17 cellular contexts compared by ENCODE assay signal in the genomic region with DNA sequence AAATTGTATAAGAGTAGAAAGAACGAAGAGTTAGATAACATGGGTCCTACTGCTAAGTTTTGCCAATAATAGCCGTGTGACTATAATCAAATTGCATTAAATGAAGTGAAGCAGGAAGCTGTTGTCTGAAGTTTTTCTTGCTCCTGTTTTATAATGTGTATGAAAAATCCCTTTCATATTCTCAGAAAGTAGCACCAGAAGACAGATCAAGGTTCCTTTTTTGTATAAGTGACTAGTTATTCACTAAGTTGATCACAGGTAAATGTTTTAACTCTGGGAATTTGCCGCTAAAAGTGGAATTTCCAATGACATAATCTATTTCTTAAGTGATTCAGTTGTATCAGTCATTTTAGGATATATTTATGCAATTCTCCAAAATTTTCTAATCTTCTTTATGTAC.
DNase-seq lines count a peak whose midpoint lies in the region; ATAC-seq and TF ChIP-seq lines count a peak whose summit lies in the region.
"Had no signal": no experiment of that assay in that cellular context is flagged by ENCODE, and none has a peak within 500 bp of the region (broad histone marks: within the 10 kb centered on the region; RNA-seq: fewer than 3 reads in every experiment).

No MANE protein-coding gene starts in this region.

- H3K36me3 ChIP-seq in DND-41 (ENCODE audit: insufficient read depth, low read length), result no peaks in the 10 kb centered on the region

- intact Hi-C loops in CD14-positive monocyte (cut with micrococcal nuclease), result no loop called here

- H3K9me3 ChIP-seq in DND-41 (ENCODE audit: insufficient read depth, low read length, severe bottlenecking), result no peaks in the 10 kb centered on the region

- no peaks in the 10 kb centered on the region for H3K79me2 ChIP-seq in DND-41 (ENCODE audit: insufficient read depth, low read length)

- CTCF ChIA-PET in activated CD4-positive, alpha-beta memory T cell treated with anti-CD3 and anti-CD28 coated beads, Interleukin-2, amount 10 ng/mL, durations not matched to agents 7 days and 5 days (lab: Charles Lee), result no interaction called here

- H3K4me3 Mint-ChIP-seq in activated T-cell treated with anti-CD3 and anti-CD28 coated beads, Interleukin-2, amount 50 U/mL, for 24 hours, result no peak overlapping the region
- no peak overlapping the region for H3K4me3 Mint-ChIP-seq in activated CD4-positive, alpha-beta memory T cell treated with anti-CD3 and anti-CD28 coated beads, Interleukin-2, amount 10 ng/mL, durations not matched to agents 7 days and 5 days
- no peak overlapping the region for H3K4me3 Mint-ChIP-seq in activated naive CD8-positive, alpha-beta T cell treated with anti-CD3 and anti-CD28 coated beads, Interleukin-2, amount 50 U/mL, for 24 hours
- no peak overlapping the region for H3K4me3 Mint-ChIP-seq in CD14-positive monocyte

- no peaks in the 10 kb centered on the region for H3K9me3 Mint-ChIP-seq in activated T-cell treated with anti-CD3 and anti-CD28 coated beads, Interleukin-2, amount 50 U/mL, for 24 hours
- H3K9me3 Mint-ChIP-seq in activated CD4-positive, alpha-beta memory T cell treated with anti-CD3 and anti-CD28 coated beads, Interleukin-2, amount 10 ng/mL, durations not matched to agents 7 days and 5 days, result peaks cover 11% of the 10 kb centered on the region
- no peaks in the 10 kb centered on the region for H3K9me3 Mint-ChIP-seq in activated naive CD8-positive, alpha-beta T cell treated with anti-CD3 and anti-CD28 coated beads, Interleukin-2, amount 50 U/mL, for 24 hours
- peaks cover 0 to 2% (median 0%) of the 10 kb centered on the region in 7 donors for H3K9me3 Mint-ChIP-seq in CD14-positive monocyte

- ATAC-seq in DND-41 (ENCODE audit: insufficient read depth, low read depth), result no peak
- no peak for ATAC-seq in activated naive CD8-positive, alpha-beta T cell treated with anti-CD3 and anti-CD28 coated beads, Interleukin-2, amount 50 U/mL, for 24 hours
- ATAC-seq in HG02571 (IDR thresholded peaks at IDR 0.05; ENCODE audit: unreplicated experiment), result no peak

- peaks cover 44% of the 10 kb centered on the region for H3K4me1 Mint-ChIP-seq in activated T-cell treated with anti-CD3 and anti-CD28 coated beads, Interleukin-2, amount 50 U/mL, for 24 hours (ENCODE audit: low read depth)
- peaks cover 52% of the 10 kb centered on the region for H3K4me1 Mint-ChIP-seq in activated CD4-positive, alpha-beta memory T cell treated with anti-CD3 and anti-CD28 coated beads, Interleukin-2, amount 10 ng/mL, durations not matched to agents 7 days and 5 days
- H3K4me1 Mint-ChIP-seq in activated naive CD8-positive, alpha-beta T cell treated with anti-CD3 and anti-CD28 coated beads, Interleukin-2, amount 50 U/mL, for 24 hours, result peaks cover 46% of the 10 kb centered on the region
- H3K4me1 Mint-ChIP-seq in CD14-positive monocyte, result peaks cover 20% of the 10 kb centered on the region

- H3K27ac ChIP-seq in DND-41 (ENCODE audit: low read length), result peak overlapping the region; percentile 87
- H3K27ac ChIP-seq: C4-2B had no signal

- H3K4me2 ChIP-seq in DND-41 (ENCODE audit: insufficient read depth, low read length), result no peak overlapping the region

- H3K36me3 Mint-ChIP-seq in activated T-cell treated with anti-CD3 and anti-CD28 coated beads, Interleukin-2, amount 50 U/mL, for 24 hours (ENCODE audit: low read depth), result no peaks in the 10 kb centered on the region
- H3K36me3 Mint-ChIP-seq in activated CD4-positive, alpha-beta memory T cell treated with anti-CD3 and anti-CD28 coated beads, Interleukin-2, amount 10 ng/mL, durations not matched to agents 7 days and 5 days (ENCODE audit: low read depth), result peaks cover 47% of the 10 kb centered on the region
- H3K36me3 Mint-ChIP-seq in activated naive CD8-positive, alpha-beta T cell treated with anti-CD3 and anti-CD28 coated beads, Interleukin-2, amount 50 U/mL, for 24 hours (ENCODE audit: low read depth), result no peaks in the 10 kb centered on the region
- H3K36me3 Mint-ChIP-seq in CD14-positive monocyte, result no peaks in the 10 kb centered on the region

- peak overlapping the region; percentile 73 for H3K27ac Mint-ChIP-seq in activated T-cell treated with anti-CD3 and anti-CD28 coated beads, Interleukin-2, amount 50 U/mL, for 24 hours
- peak overlapping the region; percentile 48 for H3K27ac Mint-ChIP-seq in activated CD4-positive, alpha-beta memory T cell treated with anti-CD3 and anti-CD28 coated beads, Interleukin-2, amount 10 ng/mL, durations not matched to agents 7 days and 5 days
- H3K27ac Mint-ChIP-seq in activated naive CD8-positive, alpha-beta T cell treated with anti-CD3 and anti-CD28 coated beads, Interleukin-2, amount 50 U/mL, for 24 hours, result peak overlapping the region; percentile 56
- no peak overlapping the region for H3K27ac Mint-ChIP-seq in CD14-positive monocyte

- no peaks in the 10 kb centered on the region for H3K27me3 ChIP-seq in DND-41 (ENCODE audit: insufficient read depth, low read length, poor library complexity)

- H3K9ac ChIP-seq in DND-41 (ENCODE audit: low read depth, low read length), result no peak overlapping the region

- peaks cover 64% of the 10 kb centered on the region for H3K4me1 ChIP-seq in DND-41 (ENCODE audit: insufficient read depth, low read length)

- peaks cover 2% of the 10 kb centered on the region for H3K27me3 Mint-ChIP-seq in activated T-cell treated with anti-CD3 and anti-CD28 coated beads, Interleukin-2, amount 50 U/mL, for 24 hours
- no peaks in the 10 kb centered on the region for H3K27me3 Mint-ChIP-seq in activated CD4-positive, alpha-beta memory T cell treated with anti-CD3 and anti-CD28 coated beads, Interleukin-2, amount 10 ng/mL, durations not matched to agents 7 days and 5 days
- H3K27me3 Mint-ChIP-seq in activated naive CD8-positive, alpha-beta T cell treated with anti-CD3 and anti-CD28 coated beads, Interleukin-2, amount 50 U/mL, for 24 hours, result no peaks in the 10 kb centered on the region
- peaks cover 0 to 3% (median 0%) of the 10 kb centered on the region in 3 donors for H3K27me3 Mint-ChIP-seq in CD14-positive monocyte (ENCODE audit: low read depth in 3 of 3)

- no peak overlapping the region for H3K4me3 ChIP-seq in DND-41 (ENCODE audit: low read depth in 1 of 2, low read length in 2 of 2)

- no peak for TF ChIP-seq CTCF in DND-41 (IDR thresholded peaks at IDR 0.05; ENCODE audit: borderline replicate concordance, extremely low read depth, low read length, poor library complexity, severe bottlenecking)
- TF ChIP-seq CTCF in CD14-positive monocyte (IDR thresholded peaks at IDR 0.05), result no peak

- H2AFZ ChIP-seq in DND-41 (ENCODE audit: low read depth, low read length), result no peak overlapping the region; the same call in 1 of the 2 replicates

- POLR2A ChIA-PET in activated CD4-positive, alpha-beta memory T cell treated with anti-CD3 and anti-CD28 coated beads, Interleukin-2, amount 10 ng/mL, durations not matched to agents 7 days and 5 days (lab: Charles Lee), result interaction anchor here (1.1 to 1.7 kb wide), 2 partner anchors 18 to 20 kb away, joined by 3 to 6 read pairs; no protein-coding TSS in a partner anchor

- DNase-seq in activated T-cell treated with anti-CD3 and anti-CD28 coated beads, Interleukin-2, amount 50 U/mL, for 24 hours, result no peak
- DNase-seq in activated T-cell treated with anti-CD3 and anti-CD28 coated beads, Interleukin-2, amount 50 U/mL, for 1 hour, result no peak
- DNase-seq in DND-41 (no peak), CD14-positive monocyte (ENCODE audit: low spot score) (no peak)
- no peak for DNase-seq in activated CD4-positive, alpha-beta memory T cell treated with anti-CD3 and anti-CD28 coated beads, Interleukin-2, amount 10 ng/mL, durations not matched to agents 7 days and 5 days
- DNase-seq in activated naive CD8-positive, alpha-beta T cell treated with anti-CD3 and anti-CD28 coated beads, Interleukin-2, amount 50 U/mL, for 24 hours, result no peak
- DNase-seq: GDM1, GOT3, HCEC 1CT, KG1, NCI-H1092 treated with DMSO at 0.1 percent for 48 hours, NCI-H146, NCI-H2029, NCI-H510A treated with DMSO at 0.1 percent for 48 hours, NCI-H748 treated with DMSO at 0.1 percent for 48 hours had no signal

- no peaks in the 10 kb centered on the region for H4K20me1 ChIP-seq in DND-41 (ENCODE audit: insufficient read depth, low read length)

Comparison
In these comparisons a context has a peak if more than half of its experiments do, and no peak if none do; other contexts are left out.
1. H3K27ac Mint-ChIP-seq: peak in activated T-cell treated with anti-CD3 and anti-CD28 coated beads, Interleukin-2, amount 50 U/mL, for 24 hours (single experiment), activated CD4-positive, alpha-beta memory T cell treated with anti-CD3 and anti-CD28 coated beads, Interleukin-2, amount 10 ng/mL, durations not matched to agents 7 days and 5 days (single experiment) and activated naive CD8-positive, alpha-beta T cell treated with anti-CD3 and anti-CD28 coated beads, Interleukin-2, amount 50 U/mL, for 24 hours (single experiment); none in CD14-positive monocyte (0 of 7).